In the genomic region with DNA sequence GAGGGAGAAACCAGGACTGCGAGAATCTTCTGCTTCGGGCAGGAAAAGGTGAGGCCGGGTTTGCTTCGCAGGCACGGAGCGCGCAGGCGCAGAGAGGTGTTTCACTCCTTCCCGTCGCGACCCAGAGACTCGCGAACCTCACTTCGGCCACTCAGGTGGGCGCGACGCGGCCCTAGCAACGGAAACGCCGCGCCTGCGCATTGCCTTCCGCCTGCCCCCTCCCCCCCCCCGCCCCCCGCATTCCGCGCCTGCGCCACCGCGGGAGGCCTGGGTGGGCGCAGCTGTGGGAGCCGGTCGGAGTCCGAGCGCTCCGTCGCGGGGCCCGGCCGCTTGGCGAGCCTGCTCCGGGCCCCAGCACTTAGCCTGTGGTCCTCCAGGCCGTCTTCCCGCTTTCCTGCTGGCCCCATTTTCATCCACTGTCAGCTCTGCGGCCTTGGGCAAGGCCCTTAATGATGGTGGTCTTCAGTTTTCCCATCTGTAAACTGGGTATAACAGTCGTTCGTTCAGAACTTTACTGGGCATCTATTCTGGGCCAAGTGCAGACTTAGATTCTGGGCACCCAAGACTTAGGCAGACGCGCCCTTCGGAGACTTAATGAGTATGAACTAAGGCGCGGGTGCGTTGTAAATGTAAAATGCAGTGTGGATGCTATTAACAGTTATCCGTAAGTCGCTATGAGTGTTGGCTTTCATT, we compare ENCODE assay signal across 8 cellular contexts.
DNase-seq lines count a peak whose midpoint lies in the region; ATAC-seq and TF ChIP-seq lines count a peak whose summit lies in the region.

No MANE protein-coding gene starts in this region.

- peak overlapping the region; percentile 38 for H3K9ac ChIP-seq in endodermal cell (ENCODE audit: extremely low read depth, low read length, poor library complexity, severe bottlenecking)
- no peak overlapping the region for H3K9ac ChIP-seq in mucosa of rectum (ENCODE audit: low read depth in 1 of 2, low read length in 2 of 2)

- H3K27ac ChIP-seq in endodermal cell (ENCODE audit: low read depth, low read length) (no peak overlapping the region), mucosa of rectum (ENCODE audit: low read depth in 2 of 2, low read length in 2 of 2) (no peak overlapping the region)

- H3K9me3 ChIP-seq in endodermal cell (ENCODE audit: control insufficient read depth, low read length) (no peaks in the 10 kb centered on the region), mucosa of rectum (ENCODE audit: control insufficient read depth in 2 of 2, low read length in 2 of 2) (no peaks in the 10 kb centered on the region)

- POLR2A ChIA-PET in GM10248 (lab: Yijun Ruan, JAX) = no interaction called here

- H3K36me3 ChIP-seq in endodermal cell (ENCODE audit: control insufficient read depth, insufficient read depth, low read length) (no peaks in the 10 kb centered on the region), mucosa of rectum (ENCODE audit: control insufficient read depth in 2 of 2, insufficient read depth in 2 of 2, low read length in 2 of 2) (no peaks in the 10 kb centered on the region)

- H3K4me1 ChIP-seq in endodermal cell (ENCODE audit: control insufficient read depth, insufficient read depth, low read length) (no peaks in the 10 kb centered on the region), mucosa of rectum (ENCODE audit: control insufficient read depth in 2 of 2, insufficient read depth in 2 of 2, low read length in 2 of 2) (no peaks in the 10 kb centered on the region)

- H3K4me1 Mint-ChIP-seq in endodermal cell = peaks cover 4% of the 10 kb centered on the region

- H3K9me3 Mint-ChIP-seq in endodermal cell = no peaks in the 10 kb centered on the region

- TF ChIP-seq CTCF in GM10248 (IDR thresholded peaks at IDR 0.05; ENCODE audit: control extremely low read depth, extremely low read depth, low read depth, missing control alignments) (no peak), endodermal cell (conservative IDR thresholded peaks at IDR 0.05) (no peak)

- CTCF ChIA-PET in GM10248 (lab: Yijun Ruan, JAX) = interaction anchor here (1.8 kb wide), 1 partner anchor 62 kb away, joined by 5 read pairs; the partner anchor contains the start of gene ACKR3

- DNase-seq in GM10248 (ENCODE audit: extremely low spot score) (peak; percentile 55), endodermal cell (peak; percentile 88), NCI-H2196 (lab: John Stamatoyannopoulos, UW; ENCODE audit: unreplicated experiment) (no peak)
- DNase-seq in activated CD8-positive, alpha-beta memory T cell treated with anti-CD3 and anti-CD28 coated beads for 4 hours (ENCODE audit: low read depth in 2 of 2) = peak; percentile 31 to 34
- DNase-seq in stimulated activated CD8-positive, alpha-beta memory T cell treated with anti-CD3 and anti-CD28 coated beads, Interleukin-7, amount 100 ng/mL, for 1 hour (ENCODE audit: low read depth in 2 of 2) = peak; percentile 24 to 32

- 21 to 61% methylated on average over 25 to 56 of the region's 56 CpGs for WGBS in endodermal cell (ENCODE audit: insufficient coverage in 1 of 2, insufficient read length in 1 of 2), 2 experiments

- H3K36me3 Mint-ChIP-seq in endodermal cell (ENCODE audit: low read depth) = peaks cover 16% of the 10 kb centered on the region

- peak overlapping the region; percentile 82 for H3K4me3 ChIP-seq in endodermal cell (ENCODE audit: low read length)
- peak overlapping the region; percentile 4 to 54 for H3K4me3 ChIP-seq in mucosa of rectum (ENCODE audit: low read length in 2 of 2)

- H3K27me3 Mint-ChIP-seq in endodermal cell (ENCODE audit: insufficient read depth) = peaks cover 28% of the 10 kb centered on the region

- no peak for ATAC-seq in HG02852 (IDR thresholded peaks at IDR 0.05; ENCODE audit: unreplicated experiment)
- no peak for ATAC-seq in HG03039 (IDR thresholded peaks at IDR 0.05; ENCODE audit: unreplicated experiment)

- H3K27me3 ChIP-seq in endodermal cell (ENCODE audit: control insufficient read depth, insufficient read depth, low read length, poor library complexity, severe bottlenecking) (no peaks in the 10 kb centered on the region), mucosa of rectum (ENCODE audit: control insufficient read depth in 2 of 2, insufficient read depth in 2 of 2, low read length in 2 of 2) (peaks cover 0 to 10% of the 10 kb centered on the region in 2 donors)

- H3K27ac Mint-ChIP-seq in endodermal cell = peak overlapping the region; percentile 83

- H3K4me3 Mint-ChIP-seq in endodermal cell = peak overlapping the region; percentile 81
